Comparison of ENCODE assay signal across 18 cellular contexts in genomic region chr9:91073049-91073810, GRCh38.
DNase-seq lines count a peak whose midpoint lies in the region; ATAC-seq and TF ChIP-seq lines count a peak whose summit lies in the region.
"Had no signal": no experiment of that assay in that cellular context is flagged by ENCODE, and none has a peak within 500 bp of the region (broad histone marks: within the 10 kb centered on the region; RNA-seq: fewer than 3 reads in every experiment).

No MANE protein-coding gene starts in this region.

- H3K4me3 ChIP-seq in mucosa of descending colon (no peak overlapping the region), esophagus squamous epithelium (no peak overlapping the region), ascending aorta (no peak overlapping the region)
- H3K4me3 ChIP-seq: GM23248, K562, SK-N-MC had no signal

- WGBS in esophagus squamous epithelium, 2 donors: 56 to 61% methylated on average over 10 of the region's 10 CpGs

- no peaks in the 10 kb centered on the region for H3K9me3 Mint-ChIP-seq in activated T-helper 17 cell treated with anti-CD3 and anti-CD28 coated beads, Interleukin-2, amount 50 U/mL, for 72 hours

- TF ChIP-seq POLR2A in esophagus squamous epithelium (IDR thresholded peaks at IDR 0.05): no peak

- H3K36me3 ChIP-seq in mucosa of descending colon (ENCODE audit: low read depth): no peaks in the 10 kb centered on the region
- H3K36me3 ChIP-seq in esophagus squamous epithelium: no peaks in the 10 kb centered on the region
- H3K36me3 ChIP-seq in ascending aorta: no peaks in the 10 kb centered on the region

- intact Hi-C loops in mucosa of descending colon (cut with DNase I, micrococcal nuclease) (no loop called here), esophagus squamous epithelium (cut with DNase I) (no loop called here), ascending aorta (cut with DNase I) (no loop called here)

- H3K27me3 Mint-ChIP-seq in activated T-helper 17 cell treated with anti-CD3 and anti-CD28 coated beads, Interleukin-2, amount 50 U/mL, for 72 hours: peaks cover 9% of the 10 kb centered on the region
- H3K27me3 Mint-ChIP-seq: B cell had no signal

- H3K36me3 Mint-ChIP-seq in activated T-helper 17 cell treated with anti-CD3 and anti-CD28 coated beads, Interleukin-2, amount 50 U/mL, for 72 hours (ENCODE audit: low read depth): no peaks in the 10 kb centered on the region

- TF ChIP-seq CTCF in mucosa of descending colon (IDR thresholded peaks at IDR 0.05) (no peak), esophagus squamous epithelium (IDR thresholded peaks at IDR 0.05) (no peak), ascending aorta (IDR thresholded peaks at IDR 0.05) (no peak)

- no peaks in the 10 kb centered on the region for H3K4me1 ChIP-seq in mucosa of descending colon (ENCODE audit: low read depth)
- H3K4me1 ChIP-seq in esophagus squamous epithelium: peaks cover 3 to 40% (median 14%) of the 10 kb centered on the region in 3 donors
- peaks cover 0 to 12% of the 10 kb centered on the region in 2 donors for H3K4me1 ChIP-seq in ascending aorta

- no peak for ATAC-seq in activated T-helper 17 cell treated with anti-CD3 and anti-CD28 coated beads, Interleukin-2, amount 50 U/mL, for 72 hours (replicated peaks)
- ATAC-seq in mucosa of descending colon: peak; percentile 14
- ATAC-seq in GM18858 (IDR thresholded peaks at IDR 0.05; ENCODE audit: unreplicated experiment): no peak
- ATAC-seq: activated CD4-positive, CD25-positive, alpha-beta regulatory T cell treated with anti-CD3 and anti-CD28 coated beads, Interleukin-2, amount 50 U/mL, for 24 hours; K562; stimulated activated naive CD8-positive, alpha-beta T cell treated with anti-CD3 and anti-CD28 coated beads, Interleukin-15, Interleukin-2, amounts not matched to agents 100 U/mL and 50 U/mL, for 24 hours had no signal

- DNase-seq in NCI-H1417 (lab: John Stamatoyannopoulos, UW) (peak in 2 of 3 experiments; percentile 20 to 47), NCI-H1417 treated with DMSO at 0.1 percent for 48 hours (lab: John Stamatoyannopoulos, UW) (no peak), DMS53 (lab: John Stamatoyannopoulos, UW) (peak; percentile 22), mucosa of descending colon (no peak), esophagus squamous epithelium (lab: John Stamatoyannopoulos, UW) (no peak), ascending aorta (ENCODE audit: low spot score in 2 of 2) (no peak)
- DNase-seq: activated gamma-delta T cell; GM23248; NCI-H2081; stimulated activated naive CD8-positive, alpha-beta T cell treated with anti-CD3 and anti-CD28 coated beads, Interleukin-15, Interleukin-2, amounts not matched to agents 100 U/mL and 50 U/mL, for 24 hours; T1000; trophoblast cell had no signal

- no peak overlapping the region for H3K4me3 Mint-ChIP-seq in activated T-helper 17 cell treated with anti-CD3 and anti-CD28 coated beads, Interleukin-2, amount 50 U/mL, for 72 hours
- H3K4me3 Mint-ChIP-seq: B cell had no signal

- H3K4me1 Mint-ChIP-seq in activated T-helper 17 cell treated with anti-CD3 and anti-CD28 coated beads, Interleukin-2, amount 50 U/mL, for 72 hours: peaks cover 15% of the 10 kb centered on the region
- H3K4me1 Mint-ChIP-seq: B cell had no signal

- peak overlapping the region; percentile 92 for H3K27ac Mint-ChIP-seq in activated T-helper 17 cell treated with anti-CD3 and anti-CD28 coated beads, Interleukin-2, amount 50 U/mL, for 72 hours
- H3K27ac Mint-ChIP-seq: B cell had no signal

- H3K27ac ChIP-seq in esophagus squamous epithelium (peak overlapping the region in 2 of 4 donors; percentile 39 to 44), ascending aorta (peak overlapping the region in 1 of 2 donors; percentile 68)
- H3K27ac ChIP-seq: SK-N-MC had no signal

- H3K9me3 ChIP-seq in mucosa of descending colon: no peaks in the 10 kb centered on the region
- no peaks in the 10 kb centered on the region for H3K9me3 ChIP-seq in esophagus squamous epithelium
- H3K9me3 ChIP-seq in ascending aorta: no peaks in the 10 kb centered on the region

- H3K27me3 ChIP-seq in esophagus squamous epithelium: no peaks in the 10 kb centered on the region
- no peaks in the 10 kb centered on the region for H3K27me3 ChIP-seq in ascending aorta

Comparison
In these comparisons a context has a peak if more than half of its experiments do, and no peak if none do; other contexts are left out.
1. DNase-seq: peak in NCI-H1417 (2 of 3) and DMS53 (single experiment); none in NCI-H1417 treated with DMSO at 0.1 percent for 48 hours (single experiment), mucosa of descending colon (0 of 3), esophagus squamous epithelium (single experiment) and ascending aorta (0 of 2).